Comparison of ENCODE assay signal across 18 cellular contexts in genomic region chr5:169785731-169786130, GRCh38.
"Had no signal": no experiment of that assay in that cellular context is flagged by ENCODE, and none has a peak within 500 bp of the region (broad histone marks: within the 10 kb centered on the region; RNA-seq: fewer than 3 reads in every experiment).

No MANE protein-coding gene starts in this region.

- H3K4me1 Mint-ChIP-seq: nephron progenitor cell had no signal

- H3K27me3 ChIP-seq: body of pancreas, tibial nerve had no signal

- H3K27ac ChIP-seq: body of pancreas, tibial nerve, WERI-Rb-1 had no signal

- H3K4me3 Mint-ChIP-seq: activated naive CD8-positive, alpha-beta T cell; nephron progenitor cell had no signal

- H3K9me3 Mint-ChIP-seq: nephron progenitor cell had no signal

- H3K27me3 Mint-ChIP-seq: activated naive CD8-positive, alpha-beta T cell had no signal

- DNase-seq: activated CD4-positive, alpha-beta T cell treated with anti-CD3 and anti-CD28 coated beads, Interleukin-2, amount 50 U/mL, for 4 hours; body of pancreas; caudate nucleus; erythroblast; foreskin melanocyte; glutamatergic neuron; hippocampal formation; nephron progenitor cell; nucleus accumbens; posterior cingulate gyrus; retina; stimulated activated naive CD4-positive, alpha-beta T cell; substantia nigra; T-helper 2 cell; WERI-Rb-1 had no signal

- H3K36me3 ChIP-seq: tibial nerve, WERI-Rb-1 had no signal

- H3K9me3 ChIP-seq: body of pancreas, tibial nerve had no signal

- H3K4me3 ChIP-seq: body of pancreas, lung, tibial nerve had no signal

- H3K27ac Mint-ChIP-seq: activated naive CD8-positive, alpha-beta T cell; nephron progenitor cell had no signal

- H3K4me1 ChIP-seq: body of pancreas, tibial nerve had no signal
